8 cellular contexts compared by ENCODE assay signal in genomic region chr14:100376751-100377171, GRCh38. TPM values are rescaled to one million over a fixed set of nuclear protein-coding genes. Genes with fewer than 3 reads are reported as not detected.
DNase-seq lines count a peak whose midpoint lies in the region; TF ChIP-seq lines count a peak whose summit lies in the region.

No MANE protein-coding gene starts in this region.

- peak overlapping the region; percentile 83 for H3K4me3 ChIP-seq in choroid plexus epithelial cell (ENCODE audit: low read depth, low read length)

- TF ChIP-seq CTCF in choroid plexus epithelial cell (conservative IDR thresholded peaks at IDR 0.05; ENCODE audit: low read depth, low read length) = peak; percentile 36

- H3K9ac ChIP-seq in ES-I3 (ENCODE audit: low read depth, low read length) = peak overlapping the region; percentile 93

- no peaks in the 10 kb centered on the region for H3K36me3 ChIP-seq in ES-I3 (ENCODE audit: insufficient read depth, low read length)

- no peaks in the 10 kb centered on the region for H3K9me3 ChIP-seq in ES-I3 (ENCODE audit: control insufficient read depth, insufficient read depth, low read length)

- DNase-seq in NCI-H524 (lab: John Stamatoyannopoulos, UW) (peak; percentile 31 to 64), choroid plexus epithelial cell (ENCODE audit: low read depth) (no peak), myocyte (ENCODE audit: low read depth) (peak; percentile 46), NOMO-1 treated with dmso at 0.1 percent for 144 hours (lab: John Stamatoyannopoulos, UW; ENCODE audit: unreplicated experiment) (no peak), iPS-NIHi7 (ENCODE audit: extremely low spot score) (no peak), SK-N-DZ (ENCODE audit: low spot score) (no peak)
- DNase-seq in activated CD8-positive, alpha-beta memory T cell treated with anti-CD3 and anti-CD28 coated beads, Interleukin-2, amount 50 U/mL, for 48 hours = no peak

- H3K4me1 ChIP-seq in ES-I3 (ENCODE audit: insufficient read depth, low read length) = peaks cover 22% of the 10 kb centered on the region

RNA-seq across cellular contexts. Expression of gene WDR25, which starts 0.5 kb away (rescaled TPM):
- 13.8 and 19.1 TPM in 2 replicates for total RNA-seq in myocyte
- polyA plus RNA-seq in myocyte (2012) = 18.4 TPM
- polyA plus RNA-seq in SK-N-DZ (2014; cell fraction: cytosol; rRNA removed) = 5.9 and 6.5 TPM in 2 replicates
- 3.8 TPM in 2 replicates for polyA plus RNA-seq in SK-N-DZ (2014; cell fraction: nucleus; rRNA removed)

RNA-seq across cellular contexts. Expression of gene SLC25A47, which starts 53.6 kb away (rescaled TPM):
- total RNA-seq in myocyte = not detected in 2 replicates
- not detected for polyA plus RNA-seq in myocyte (2012)
- polyA plus RNA-seq in SK-N-DZ (2014; cell fraction: cytosol; rRNA removed) = not detected in 2 replicates
- 0.69 TPM in 1 of 2 replicates, not detected in the other for polyA plus RNA-seq in SK-N-DZ (2014; cell fraction: nucleus; rRNA removed)

Comparison
In these comparisons a context has a peak if more than half of its experiments do, and no peak if none do; other contexts are left out.
1. DNase-seq: peak in NCI-H524 (2 of 2) and myocyte (single experiment); none in choroid plexus epithelial cell (single experiment), NOMO-1 treated with dmso at 0.1 percent for 144 hours (single experiment), iPS-NIHi7 (single experiment), activated CD8-positive, alpha-beta memory T cell treated with anti-CD3 and anti-CD28 coated beads, Interleukin-2, amount 50 U/mL, for 48 hours (single experiment) and SK-N-DZ (single experiment).